ENCODE assay signal across 1 cellular context in genomic region chr4:83285022-83285387, GRCh38.
TF ChIP-seq lines count a peak whose summit lies in the region.

No MANE protein-coding gene starts in this region.

TF ChIP-seq in K562, 482 proteins besides CTCF, POLR2A, EP300 and RAD21 (continued from another document):
- TF ChIP-seq FOXM1 (IDR thresholded peaks at IDR 0.05; ENCODE audit: low read depth), result peak; percentile 93
- no peak for TF ChIP-seq FOXM1 (CRISPR knock-in tag; IDR thresholded peaks at IDR 0.05; ENCODE audit: low read depth)
- TF ChIP-seq HMBOX1 (IDR thresholded peaks at IDR 0.05), result peak; percentile 93
- TF ChIP-seq BDP1 (IDR thresholded peaks at IDR 0.05; ENCODE audit: insufficient read depth, insufficient read length), result no peak
- TF ChIP-seq ETV5 (CRISPR knock-in tag; IDR thresholded peaks at IDR 0.05; ENCODE audit: low read depth), result no peak
- TF ChIP-seq SMARCB1 (IDR thresholded peaks at IDR 0.05; ENCODE audit: insufficient read length, low read depth), result no peak
- TF ChIP-seq SMARCE1 (IDR thresholded peaks at IDR 0.05), result peak; percentile 32; the same call in 1 of the 2 replicates
- TF ChIP-seq CC2D1A (IDR thresholded peaks at IDR 0.05), result peak; percentile 54; the same call in 1 of the 2 replicates
- 0 out of 4 replicates have a peak, but pooled peaks of 1 of the 2 experiments have one; percentile 8 for TF ChIP-seq ZNF639 (CRISPR knock-in tag; conservative IDR thresholded peaks at IDR 0.05 in 1 of 2, IDR thresholded peaks at IDR 0.05 in 1 of 2)
- TF ChIP-seq AFF1 (IDR thresholded peaks at IDR 0.05; ENCODE audit: low read depth in 1 of 2, partially characterized antibody in 2 of 2), result peak in 1 of 2 experiments; percentile 60
- TF ChIP-seq NFRKB (IDR thresholded peaks at IDR 0.05; ENCODE audit: low read depth), result peak; percentile 66
- TF ChIP-seq CREB1 (IDR thresholded peaks at IDR 0.05), result no peak
- TF ChIP-seq CREB1 (CRISPR knock-in tag; IDR thresholded peaks at IDR 0.05), result no peak
- TF ChIP-seq GABPA (tag; conservative IDR thresholded peaks at IDR 0.05; ENCODE audit: low read depth), result peak; percentile 40; the same call in 1 of the 2 replicates
- TF ChIP-seq RAD51 (IDR thresholded peaks at IDR 0.05; ENCODE audit: borderline replicate concordance, low read depth), result 0 out of 2 replicates have a peak, but pooled peaks have one; percentile 6
- peak; percentile 11; the same call in 1 of the 2 replicates for TF ChIP-seq FOSL1 (tag; conservative IDR thresholded peaks at IDR 0.05)
- peak; percentile 77 for TF ChIP-seq CHAMP1 (IDR thresholded peaks at IDR 0.05)
- no peak for TF ChIP-seq CTBP1 (IDR thresholded peaks at IDR 0.05; ENCODE audit: borderline replicate concordance)
- peak; percentile 46; the same call in 1 of the 2 replicates for TF ChIP-seq TOE1 (IDR thresholded peaks at IDR 0.05; ENCODE audit: borderline replicate concordance)
- TF ChIP-seq TOE1 (CRISPR knock-in tag; IDR thresholded peaks at IDR 0.05; ENCODE audit: borderline replicate concordance, low read depth), result no peak
- 0 out of 2 replicates have a peak, but pooled peaks have one; percentile 1 for TF ChIP-seq CEBPG (CRISPR knock-in tag; IDR thresholded peaks at IDR 0.05)
- peak in 1 of 2 experiments; percentile 17; a peak in 1 of 4 replicates for TF ChIP-seq CEBPG (tag; conservative IDR thresholded peaks at IDR 0.05 in 1 of 2, IDR thresholded peaks at IDR 0.05 in 1 of 2)
- TF ChIP-seq GABPB1 (CRISPR knock-in tag; IDR thresholded peaks at IDR 0.05), result 0 out of 2 replicates have a peak, but pooled peaks have one; percentile 23
- TF ChIP-seq NR2C2 (CRISPR knock-in tag; IDR thresholded peaks at IDR 0.05), result no peak
- peak; percentile 52 for TF ChIP-seq NR2C2 (tag; IDR thresholded peaks at IDR 0.05)
- TF ChIP-seq BRD9 (IDR thresholded peaks at IDR 0.05; ENCODE audit: low read depth, partially characterized antibody), result peak; percentile 64
- peak; percentile 36 for TF ChIP-seq RFX1 (IDR thresholded peaks at IDR 0.05)
- 0 out of 2 replicates have a peak, but pooled peaks have one; percentile 36 for TF ChIP-seq LEF1 (IDR thresholded peaks at IDR 0.05)
- no peak for TF ChIP-seq KHSRP (IDR thresholded peaks at IDR 0.05)
- TF ChIP-seq FOXK2 (conservative IDR thresholded peaks at IDR 0.05 in 1 of 2, IDR thresholded peaks at IDR 0.05 in 1 of 2; ENCODE audit: low read depth in 2 of 2), result peak; percentile 76 to 81
- peak; percentile 52 for TF ChIP-seq EP400 (IDR thresholded peaks at IDR 0.05)
- TF ChIP-seq HDAC2 (IDR thresholded peaks at IDR 0.05), result 0 out of 2 replicates have a peak, but pooled peaks have one; percentile 30
- TF ChIP-seq PATZ1 (CRISPR knock-in tag; IDR thresholded peaks at IDR 0.05; ENCODE audit: borderline replicate concordance), result no peak
- TF ChIP-seq MYBL2 (IDR thresholded peaks at IDR 0.05; ENCODE audit: low read depth), result peak; percentile 92
- TF ChIP-seq MYBL2 (CRISPR knock-in tag; IDR thresholded peaks at IDR 0.05; ENCODE audit: borderline replicate concordance), result no peak
- peak; percentile 51; the same call in 1 of the 2 replicates for TF ChIP-seq ZBTB40 (IDR thresholded peaks at IDR 0.05)
- TF ChIP-seq ZBTB40 (CRISPR knock-in tag; IDR thresholded peaks at IDR 0.05), result no peak
- no peak for TF ChIP-seq ZNF551 (CRISPR knock-in tag; IDR thresholded peaks at IDR 0.05)
- no peak for TF ChIP-seq COPS2 (conservative IDR thresholded peaks at IDR 0.05)
- TF ChIP-seq NBN (IDR thresholded peaks at IDR 0.05; ENCODE audit: low read depth), result peak; percentile 56; the same call in 1 of the 2 replicates
- TF ChIP-seq POLR2H (tag; IDR thresholded peaks at IDR 0.05; ENCODE audit: low read depth), result peak; percentile 58; the same call in 1 of the 2 replicates
- peak; percentile 40; the same call in 1 of the 2 replicates for TF ChIP-seq ZNF316 (IDR thresholded peaks at IDR 0.05)
